In genomic region chr11:71544525-71545214, GRCh38 we compare ENCODE assay signal across 17 cellular contexts. TPM values are rescaled to one million over a fixed set of nuclear protein-coding genes. Genes with fewer than 3 reads are reported as not detected.
A peak's percentile ranks its signal among the peaks of the same experiment; 100 is the strongest.
DNase-seq lines count a peak whose midpoint lies in the region; ATAC-seq, FAIRE-seq and TF ChIP-seq lines count a peak whose summit lies in the region.
"Had no signal": no experiment of that assay in that cellular context is flagged by ENCODE, and none has a peak within 500 bp of the region (broad histone marks: within the 10 kb centered on the region; RNA-seq: fewer than 3 reads in every experiment).

No MANE protein-coding gene starts in this region.

- peaks cover 12% of the 10 kb centered on the region for H3K27me3 Mint-ChIP-seq in endothelial cell (ENCODE audit: unreplicated experiment)

- H3K4me3 ChIP-seq in HepG2 (replicated peaks in 1 of 3; ENCODE audit: insufficient read depth in 1 of 3, low read depth in 2 of 3, low read length in 3 of 3) (no peak overlapping the region; a peak in 1 of 6 replicates), right lobe of liver (no peak overlapping the region)
- H3K4me3 ChIP-seq: GM23338 had no signal

- H3K4me1 ChIP-seq in HepG2 (ENCODE audit: insufficient read depth, low read length) (peaks cover 95% of the 10 kb centered on the region), right lobe of liver (no peaks in the 10 kb centered on the region)

- no peak overlapping the region for H3K27ac ChIP-seq in HepG2 (ENCODE audit: extremely low read length, insufficient read depth, low read length)
- H3K27ac ChIP-seq in right lobe of liver = no peak overlapping the region
- no peak overlapping the region for H3K27ac ChIP-seq in caudate nucleus (ENCODE audit: low read depth, low read length)
- H3K27ac ChIP-seq: 22Rv1 had no signal

- FAIRE-seq in HepG2 (lab: Jason Lieb, UNC) = no peak
- FAIRE-seq: G401.6, GM12891 had no signal

- ATAC-seq in HepG2 (no peak), right lobe of liver (no peak)
- ATAC-seq: GM23338 had no signal

- no TSS peak for BruUV-seq in HepG2 (replicated peaks; lab: Mats Ljungman, UMichigan)

- TF ChIP-seq CTCF in HepG2 (CRISPR knock-in tag; IDR thresholded peaks at IDR 0.05) (no peak), right lobe of liver (IDR thresholded peaks at IDR 0.05) (no peak), endothelial cell (IDR thresholded peaks at IDR 0.05; ENCODE audit: unreplicated experiment) (no peak)

- TF ChIP-seq EP300 in HepG2 (IDR thresholded peaks at IDR 0.05; ENCODE audit: low read depth in 2 of 2, low read length in 2 of 2) (no peak), HepG2 (CRISPR knock-in tag; IDR thresholded peaks at IDR 0.05; ENCODE audit: borderline replicate concordance) (no peak)

- peaks cover 6% of the 10 kb centered on the region for H3K9me3 Mint-ChIP-seq in endothelial cell (ENCODE audit: unreplicated experiment)

- H3K27me3 ChIP-seq in HepG2 (ENCODE audit: control insufficient read depth in 1 of 2, insufficient read depth in 2 of 2, low read length in 2 of 2) (no peaks in the 10 kb centered on the region), right lobe of liver (no peaks in the 10 kb centered on the region)

- H3K36me3 Mint-ChIP-seq in endothelial cell (ENCODE audit: low read depth, unreplicated experiment) = peaks cover 4% of the 10 kb centered on the region

- no peak for TF ChIP-seq RAD21 in HepG2 (CRISPR knock-in tag; IDR thresholded peaks at IDR 0.05)

- 26% methylated on average over 6 of the region's 6 CpGs for WGBS in HepG2 (ENCODE audit: low lambda C conversion rate)
- 86% methylated on average over 6 of the region's 6 CpGs for WGBS in right lobe of liver (ENCODE audit: insufficient coverage, low coverage, low lambda C conversion rate, missing lambda C conversion rate)

- H3K4me3 Mint-ChIP-seq in endothelial cell (ENCODE audit: unreplicated experiment) = no peak overlapping the region
- H3K4me3 Mint-ChIP-seq: CD4-positive, alpha-beta memory T cell; GM23338; H9 had no signal

- H3K36me3 ChIP-seq in HepG2 (replicated peaks in 1 of 2; ENCODE audit: control insufficient read depth in 1 of 2, insufficient read depth in 2 of 2, low read length in 2 of 2) (no peaks in the 10 kb centered on the region), right lobe of liver (no peaks in the 10 kb centered on the region)

- in situ Hi-C loops in HepG2 (cut with HindIII; ENCODE audit: extremely low pct_ligation_motif_present, low pct_unique_long_range_greater_than_20kb) = no loop called here

- CTCF ChIA-PET in HepG2 (lab: Yijun Ruan, JAX; ENCODE audit: low intra/inter-chr PET ratio, low total read pairs) = no interaction called here

- H4K20me1 ChIP-seq in HepG2 (ENCODE audit: insufficient read depth, low read length) = no peaks in the 10 kb centered on the region

- no peak overlapping the region for H3K9ac ChIP-seq in HepG2 (ENCODE audit: insufficient read depth, low read depth, low read length)

- H2AFZ ChIP-seq in HepG2 (ENCODE audit: low read length) = no peak overlapping the region
- H2AFZ ChIP-seq: GM23338 had no signal

- H3K9me3 ChIP-seq in HepG2 (ENCODE audit: low read length) (no peaks in the 10 kb centered on the region), right lobe of liver (no peaks in the 10 kb centered on the region)

- peaks cover 50% of the 10 kb centered on the region for H3K4me1 Mint-ChIP-seq in endothelial cell (ENCODE audit: unreplicated experiment)
- H3K4me1 Mint-ChIP-seq: CD4-positive, alpha-beta memory T cell had no signal

- TF ChIP-seq POLR2A in HepG2 (IDR thresholded peaks at IDR 0.05; ENCODE audit: insufficient read depth in 1 of 2, low read depth in 2 of 2, low read length in 2 of 2) = no peak
- TF ChIP-seq POLR2A in right lobe of liver (IDR thresholded peaks at IDR 0.05) = no peak

- peak overlapping the region; percentile 67; the same call in 1 of the 2 replicates for H3K4me2 ChIP-seq in HepG2 (ENCODE audit: low read depth, low read length)
- H3K4me2 ChIP-seq: GM23338 had no signal

- POLR2A ChIA-PET in HepG2 (lab: Yijun Ruan, JAX) = interaction anchor here (0.6 kb wide), 1 partner anchor 18 kb away, joined by 3 read pairs; the partner anchor contains the start of gene KRTAP5-7

- intact Hi-C loops in HepG2 (cut with micrococcal nuclease; ENCODE audit: unreplicated experiment) (no loop called here), right lobe of liver (cut with DNase I) (no loop called here)

- H3K27ac Mint-ChIP-seq in endothelial cell (ENCODE audit: unreplicated experiment) = peak overlapping the region; percentile 34
- H3K27ac Mint-ChIP-seq: CD4-positive, alpha-beta memory T cell; GM23338; H9 had no signal

- DNase-seq in HepG2 (ENCODE audit: low spot score) (peak; percentile 23), right lobe of liver (no peak), endothelial cell (ENCODE audit: low spot score) (no peak), OCI-M1 (lab: John Stamatoyannopoulos, UW) (no peak), NCI-H2196 treated with DMSO at 0.1 percent for 48 hours (lab: John Stamatoyannopoulos, UW; ENCODE audit: unreplicated experiment) (no peak), caudate nucleus (lab: John Stamatoyannopoulos, UW) (no peak)
- DNase-seq: C1 segment of cervical spinal cord; CD4-positive, alpha-beta memory T cell; DMS79 treated with DMSO at 0.1 percent for 48 hours; EL; H9; IMR-90 had no signal

- no peaks in the 10 kb centered on the region for H3K79me2 ChIP-seq in HepG2 (ENCODE audit: insufficient read depth, low read length)

RNA-seq across cellular contexts. Expression of gene KRTAP5-9, which starts 3.5 kb away (rescaled TPM):
- total RNA-seq in HepG2 (2016; rRNA removed; fragmentation: Illumina TruSeq; extraction: Trizol) = 0.09 TPM in 1 of 2 replicates, not detected in the other
- not detected in 2 replicates for total RNA-seq in HepG2 (2016; cell fraction: cytosol; rRNA removed; fragmentation: Illumina TruSeq; extraction: Trizol; ENCODE audit: low read depth)
- 0.09 TPM in 1 of 2 replicates, not detected in the other for total RNA-seq in HepG2 (2016; cell fraction: insoluble cytoplasmic fraction; rRNA removed; fragmentation: Illumina TruSeq; extraction: Trizol)
- not detected in 2 replicates for total RNA-seq in HepG2 (2016; cell fraction: membrane; rRNA removed; fragmentation: Illumina TruSeq; extraction: Trizol)
- total RNA-seq in HepG2 (2016; cell fraction: nucleus; rRNA removed; fragmentation: Illumina TruSeq; extraction: Trizol) = not detected in 2 replicates
- polyA plus RNA-seq in HepG2 (2011; rRNA removed) = 0.42 TPM in 1 of 2 replicates, not detected in the other
- polyA plus RNA-seq in HepG2 (2011; cell fraction: cytosol; rRNA removed) = 0.21 and 0.24 TPM in 2 replicates
- 0.98 and 1.3 TPM in 2 replicates for polyA plus RNA-seq in HepG2 (2011; cell fraction: nucleus; rRNA removed)
- 0.28 and 1.2 TPM in 2 replicates for polyA plus RNA-seq in HepG2 (2012)
- not detected in 2 replicates for polyA plus RNA-seq in HepG2 (2016; cell fraction: cytosol; fragmentation: Illumina TruSeq; extraction: Trizol; ENCODE audit: low read depth)
- polyA plus RNA-seq in HepG2 (2016; cell fraction: insoluble cytoplasmic fraction; fragmentation: Illumina TruSeq; extraction: Trizol; ENCODE audit: low read depth) = not detected in 2 replicates
- polyA plus RNA-seq in HepG2 (2016; cell fraction: membrane; fragmentation: Illumina TruSeq; extraction: Trizol; ENCODE audit: low read depth) = not detected in 2 replicates
- 0.57 TPM in 1 of 2 replicates, not detected in the other for polyA plus RNA-seq in HepG2 (2016; cell fraction: nucleus; fragmentation: Illumina TruSeq; extraction: Trizol; ENCODE audit: insufficient read depth, low read depth)
- polyA minus RNA-seq in HepG2 (2011; rRNA and poly(A)+ RNA removed; ENCODE audit: low replicate concordance) = 0.12 TPM in 1 of 2 replicates, not detected in the other
- not detected in 2 replicates for polyA minus RNA-seq in HepG2 (2011; cell fraction: cytosol; rRNA and poly(A)+ RNA removed)
- not detected in 2 replicates for polyA minus RNA-seq in HepG2 (2011; cell fraction: nucleus; rRNA and poly(A)+ RNA removed)
- total RNA-seq in right lobe of liver = under 1 TPM in 2 of 6 experiments, not detected in 4; 0.17 to 0.38 TPM
- 0.80 TPM for total RNA-seq in endothelial cell (ENCODE audit: unreplicated experiment)
- total RNA-seq: A673; CD4-positive, alpha-beta memory T cell; GM23338; H9; IMR-90 had no signal
- polyA plus RNA-seq: CD4-positive, alpha-beta memory T cell had no signal

RNA-seq across cellular contexts. Expression of gene KRTAP5-8, which starts 6.8 kb away (rescaled TPM):
- total RNA-seq in HepG2 (2016; rRNA removed; fragmentation: Illumina TruSeq; extraction: Trizol) = not detected in 2 replicates
- not detected in 2 replicates for total RNA-seq in HepG2 (2016; cell fraction: cytosol; rRNA removed; fragmentation: Illumina TruSeq; extraction: Trizol; ENCODE audit: low read depth)
- not detected in 2 replicates for total RNA-seq in HepG2 (2016; cell fraction: insoluble cytoplasmic fraction; rRNA removed; fragmentation: Illumina TruSeq; extraction: Trizol)
- not detected in 2 replicates for total RNA-seq in HepG2 (2016; cell fraction: membrane; rRNA removed; fragmentation: Illumina TruSeq; extraction: Trizol)
- total RNA-seq in HepG2 (2016; cell fraction: nucleus; rRNA removed; fragmentation: Illumina TruSeq; extraction: Trizol) = not detected in 2 replicates
- 0.05 and 0.20 TPM in 2 replicates for polyA plus RNA-seq in HepG2 (2011; rRNA removed)
- polyA plus RNA-seq in HepG2 (2011; cell fraction: cytosol; rRNA removed) = 0.09 and 0.17 TPM in 2 replicates
- 0.19 TPM in 1 of 2 replicates, not detected in the other for polyA plus RNA-seq in HepG2 (2011; cell fraction: nucleus; rRNA removed)
- 0.12 and 0.13 TPM in 2 replicates for polyA plus RNA-seq in HepG2 (2012)
- not detected in 2 replicates for polyA plus RNA-seq in HepG2 (2016; cell fraction: cytosol; fragmentation: Illumina TruSeq; extraction: Trizol; ENCODE audit: low read depth)
- polyA plus RNA-seq in HepG2 (2016; cell fraction: insoluble cytoplasmic fraction; fragmentation: Illumina TruSeq; extraction: Trizol; ENCODE audit: low read depth) = not detected in 2 replicates
- polyA plus RNA-seq in HepG2 (2016; cell fraction: membrane; fragmentation: Illumina TruSeq; extraction: Trizol; ENCODE audit: low read depth) = not detected in 2 replicates
- polyA plus RNA-seq in HepG2 (2016; cell fraction: nucleus; fragmentation: Illumina TruSeq; extraction: Trizol; ENCODE audit: insufficient read depth, low read depth) = not detected in 2 replicates
- 0.12 TPM in 2 replicates for polyA minus RNA-seq in HepG2 (2011; rRNA and poly(A)+ RNA removed; ENCODE audit: low replicate concordance)
- polyA minus RNA-seq in HepG2 (2011; cell fraction: cytosol; rRNA and poly(A)+ RNA removed) = not detected in 2 replicates
- not detected in 2 replicates for polyA minus RNA-seq in HepG2 (2011; cell fraction: nucleus; rRNA and poly(A)+ RNA removed)
- under 1 TPM in 1 of 6 experiments, not detected in 5; 0.24 TPM for total RNA-seq in right lobe of liver
- total RNA-seq in endothelial cell (ENCODE audit: unreplicated experiment) = not detected
- total RNA-seq: A673; CD4-positive, alpha-beta memory T cell; GM23338; H9; IMR-90 had no signal
- polyA plus RNA-seq: CD4-positive, alpha-beta memory T cell; GM23338 had no signal

RNA-seq across cellular contexts. Expression of gene KRTAP5-7, which starts 17.6 kb away (rescaled TPM):
- total RNA-seq in HepG2 (2016; rRNA removed; fragmentation: Illumina TruSeq; extraction: Trizol) (not detected in 2 replicates), right lobe of liver (1 to 10 TPM in 1 of 6 experiments, under 1 TPM in 3, not detected in 2; 0.18 to 3.9 (median 0.23) TPM), endothelial cell (ENCODE audit: unreplicated experiment) (not detected)
- total RNA-seq in HepG2 (2016; cell fraction: cytosol; rRNA removed; fragmentation: Illumina TruSeq; extraction: Trizol; ENCODE audit: low read depth) = not detected in 2 replicates
- total RNA-seq in HepG2 (2016; cell fraction: insoluble cytoplasmic fraction; rRNA removed; fragmentation: Illumina TruSeq; extraction: Trizol) = not detected in 2 replicates
- not detected in 2 replicates for total RNA-seq in HepG2 (2016; cell fraction: membrane; rRNA removed; fragmentation: Illumina TruSeq; extraction: Trizol)
- total RNA-seq in HepG2 (2016; cell fraction: nucleus; rRNA removed; fragmentation: Illumina TruSeq; extraction: Trizol) = not detected in 2 replicates
- 0.54 and 0.91 TPM in 2 replicates for polyA plus RNA-seq in HepG2 (2011; rRNA removed)
- polyA plus RNA-seq in HepG2 (2011; cell fraction: cytosol; rRNA removed) = 0.38 and 0.96 TPM in 2 replicates
- 2.2 and 3.3 TPM in 2 replicates for polyA plus RNA-seq in HepG2 (2011; cell fraction: nucleus; rRNA removed)
- 1.0 and 6.0 TPM in 2 replicates for polyA plus RNA-seq in HepG2 (2012)
- polyA plus RNA-seq in HepG2 (2016; cell fraction: cytosol; fragmentation: Illumina TruSeq; extraction: Trizol; ENCODE audit: low read depth) = not detected in 2 replicates
- not detected in 2 replicates for polyA plus RNA-seq in HepG2 (2016; cell fraction: insoluble cytoplasmic fraction; fragmentation: Illumina TruSeq; extraction: Trizol; ENCODE audit: low read depth)
- polyA plus RNA-seq in HepG2 (2016; cell fraction: membrane; fragmentation: Illumina TruSeq; extraction: Trizol; ENCODE audit: low read depth) = not detected in 2 replicates
- not detected in 2 replicates for polyA plus RNA-seq in HepG2 (2016; cell fraction: nucleus; fragmentation: Illumina TruSeq; extraction: Trizol; ENCODE audit: insufficient read depth, low read depth)
- polyA minus RNA-seq in HepG2 (2011; rRNA and poly(A)+ RNA removed; ENCODE audit: low replicate concordance) = 0.60 TPM in 1 of 2 replicates, not detected in the other
- polyA minus RNA-seq in HepG2 (2011; cell fraction: cytosol; rRNA and poly(A)+ RNA removed) = not detected in 2 replicates
- 1.1 TPM in 1 of 2 replicates, not detected in the other for polyA minus RNA-seq in HepG2 (2011; cell fraction: nucleus; rRNA and poly(A)+ RNA removed)
- total RNA-seq: A673; CD4-positive, alpha-beta memory T cell; GM23338; H9; IMR-90 had no signal
- polyA plus RNA-seq: CD4-positive, alpha-beta memory T cell; GM23338; IMR-90 had no signal

RNA-seq across cellular contexts. Expression of gene KRTAP5-10, which starts 20.7 kb away (rescaled TPM):
- total RNA-seq in HepG2 (2016; rRNA removed; fragmentation: Illumina TruSeq; extraction: Trizol) = not detected in 2 replicates
- total RNA-seq in HepG2 (2016; cell fraction: cytosol; rRNA removed; fragmentation: Illumina TruSeq; extraction: Trizol; ENCODE audit: low read depth) = not detected in 2 replicates
- not detected in 2 replicates for total RNA-seq in HepG2 (2016; cell fraction: insoluble cytoplasmic fraction; rRNA removed; fragmentation: Illumina TruSeq; extraction: Trizol)
- not detected in 2 replicates for total RNA-seq in HepG2 (2016; cell fraction: membrane; rRNA removed; fragmentation: Illumina TruSeq; extraction: Trizol)
- not detected in 2 replicates for total RNA-seq in HepG2 (2016; cell fraction: nucleus; rRNA removed; fragmentation: Illumina TruSeq; extraction: Trizol)
- 0.13 TPM in 1 of 2 replicates, not detected in the other for polyA plus RNA-seq in HepG2 (2011; rRNA removed)
- 0.04 TPM in 1 of 2 replicates, not detected in the other for polyA plus RNA-seq in HepG2 (2011; cell fraction: cytosol; rRNA removed)
- polyA plus RNA-seq in HepG2 (2011; cell fraction: nucleus; rRNA removed) = 0.71 and 0.93 TPM in 2 replicates
- polyA plus RNA-seq in HepG2 (2012) = 0.79 and 1.0 TPM in 2 replicates
- polyA plus RNA-seq in HepG2 (2016; cell fraction: cytosol; fragmentation: Illumina TruSeq; extraction: Trizol; ENCODE audit: low read depth) = not detected in 2 replicates
- polyA plus RNA-seq in HepG2 (2016; cell fraction: insoluble cytoplasmic fraction; fragmentation: Illumina TruSeq; extraction: Trizol; ENCODE audit: low read depth) = not detected in 2 replicates
- not detected in 2 replicates for polyA plus RNA-seq in HepG2 (2016; cell fraction: membrane; fragmentation: Illumina TruSeq; extraction: Trizol; ENCODE audit: low read depth)
- polyA plus RNA-seq in HepG2 (2016; cell fraction: nucleus; fragmentation: Illumina TruSeq; extraction: Trizol; ENCODE audit: insufficient read depth, low read depth) = not detected in 2 replicates
- not detected in 2 replicates for polyA minus RNA-seq in HepG2 (2011; rRNA and poly(A)+ RNA removed; ENCODE audit: low replicate concordance)
- polyA minus RNA-seq in HepG2 (2011; cell fraction: cytosol; rRNA and poly(A)+ RNA removed) = not detected in 2 replicates
- polyA minus RNA-seq in HepG2 (2011; cell fraction: nucleus; rRNA and poly(A)+ RNA removed) = not detected in 2 replicates
- under 1 TPM in 3 of 6 experiments, not detected in 3; 0.17 to 0.18 (median 0.18) TPM for total RNA-seq in right lobe of liver
- total RNA-seq in endothelial cell (ENCODE audit: unreplicated experiment) = 0.23 TPM
- total RNA-seq: A673; CD4-positive, alpha-beta memory T cell; GM23338; H9; IMR-90 had no signal
- polyA plus RNA-seq: CD4-positive, alpha-beta memory T cell; GM23338; IMR-90 had no signal

RNA-seq across cellular contexts. Expression of gene KRTAP5-11, which starts 38.0 kb away (rescaled TPM):
- total RNA-seq in HepG2 (2016; rRNA removed; fragmentation: Illumina TruSeq; extraction: Trizol) (not detected in 2 replicates), right lobe of liver (not detected), endothelial cell (ENCODE audit: unreplicated experiment) (not detected)
- total RNA-seq in HepG2 (2016; cell fraction: cytosol; rRNA removed; fragmentation: Illumina TruSeq; extraction: Trizol; ENCODE audit: low read depth) = not detected in 2 replicates
- total RNA-seq in HepG2 (2016; cell fraction: insoluble cytoplasmic fraction; rRNA removed; fragmentation: Illumina TruSeq; extraction: Trizol) = not detected in 2 replicates
- not detected in 2 replicates for total RNA-seq in HepG2 (2016; cell fraction: membrane; rRNA removed; fragmentation: Illumina TruSeq; extraction: Trizol)
- total RNA-seq in HepG2 (2016; cell fraction: nucleus; rRNA removed; fragmentation: Illumina TruSeq; extraction: Trizol) = not detected in 2 replicates
- not detected in 2 replicates for polyA plus RNA-seq in HepG2 (2011; rRNA removed)
- not detected in 2 replicates for polyA plus RNA-seq in HepG2 (2011; cell fraction: cytosol; rRNA removed)
- polyA plus RNA-seq in HepG2 (2011; cell fraction: nucleus; rRNA removed) = not detected in 2 replicates
- polyA plus RNA-seq in HepG2 (2012) = 0.27 TPM in 1 of 2 replicates, not detected in the other
- not detected in 2 replicates for polyA plus RNA-seq in HepG2 (2016; cell fraction: cytosol; fragmentation: Illumina TruSeq; extraction: Trizol; ENCODE audit: low read depth)
- polyA plus RNA-seq in HepG2 (2016; cell fraction: insoluble cytoplasmic fraction; fragmentation: Illumina TruSeq; extraction: Trizol; ENCODE audit: low read depth) = not detected in 2 replicates
- polyA plus RNA-seq in HepG2 (2016; cell fraction: membrane; fragmentation: Illumina TruSeq; extraction: Trizol; ENCODE audit: low read depth) = not detected in 2 replicates
- not detected in 2 replicates for polyA plus RNA-seq in HepG2 (2016; cell fraction: nucleus; fragmentation: Illumina TruSeq; extraction: Trizol; ENCODE audit: insufficient read depth, low read depth)
- polyA minus RNA-seq in HepG2 (2011; rRNA and poly(A)+ RNA removed; ENCODE audit: low replicate concordance) = not detected in 2 replicates
- not detected in 2 replicates for polyA minus RNA-seq in HepG2 (2011; cell fraction: cytosol; rRNA and poly(A)+ RNA removed)
- polyA minus RNA-seq in HepG2 (2011; cell fraction: nucleus; rRNA and poly(A)+ RNA removed) = not detected in 2 replicates
- total RNA-seq: A673; CD4-positive, alpha-beta memory T cell; GM23338; H9; IMR-90 had no signal
- polyA plus RNA-seq: CD4-positive, alpha-beta memory T cell; GM23338; IMR-90 had no signal
